Comparison of ENCODE assay signal across 25 cellular contexts in the genomic region with DNA sequence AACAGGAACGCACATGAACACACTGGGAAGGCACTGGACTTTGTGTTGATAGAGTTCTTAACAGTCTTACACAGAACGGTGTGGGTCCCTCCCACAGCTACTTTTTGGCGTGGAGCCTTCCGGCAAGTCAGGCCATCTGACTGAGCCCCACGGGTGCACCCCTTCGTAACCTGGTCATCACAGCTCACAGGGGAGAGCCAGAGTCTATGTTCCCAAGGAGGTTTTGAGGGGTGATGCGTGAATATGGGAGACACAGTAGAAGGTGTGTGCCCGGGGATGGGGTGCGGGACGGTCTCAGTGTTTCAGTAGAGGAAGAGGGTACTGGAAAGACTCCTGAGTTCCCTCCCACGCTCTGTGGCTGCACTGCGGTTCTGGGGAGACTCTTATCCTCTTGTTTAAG.
"Had no signal": no experiment of that assay in that cellular context is flagged by ENCODE, and none has a peak within 500 bp of the region (broad histone marks: within the 10 kb centered on the region; RNA-seq: fewer than 3 reads in every experiment).

No MANE protein-coding gene starts in this region.

- H3K36me3 Mint-ChIP-seq: activated CD4-positive, alpha-beta memory T cell treated with anti-CD3 and anti-CD28 coated beads for 36 hours; activated naive CD8-positive, alpha-beta T cell treated with anti-CD3 and anti-CD28 coated beads for 36 hours; mesothelial cell of epicardium; natural killer cell had no signal

- H3K36me3 ChIP-seq: brain microvascular endothelial cell, gastroesophageal sphincter, right lobe of liver, thoracic aorta, WERI-Rb-1 had no signal

- H3K4me3 ChIP-seq: gastroesophageal sphincter, hepatocyte, right lobe of liver, thoracic aorta had no signal

- ATAC-seq: activated CD4-positive, CD25-positive, alpha-beta regulatory T cell treated with anti-CD3 and anti-CD28 coated beads, Interleukin-2, amount 50 U/mL, for 24 hours; effector memory CD8-positive, alpha-beta T cell; gastroesophageal sphincter; left cardiac atrium; left ventricle myocardium superior; natural killer cell; right lobe of liver; stimulated activated naive CD8-positive, alpha-beta T cell treated with anti-CD3 and anti-CD28 coated beads, Interleukin-15, Interleukin-2, amounts not matched to agents 100 U/mL and 50 U/mL, for 24 hours had no signal

- H3K27ac Mint-ChIP-seq: activated CD4-positive, alpha-beta memory T cell treated with anti-CD3 and anti-CD28 coated beads for 36 hours; activated naive CD4-positive, alpha-beta T cell treated with anti-CD3 and anti-CD28 coated beads for 36 hours; activated naive CD8-positive, alpha-beta T cell treated with anti-CD3 and anti-CD28 coated beads for 36 hours; activated T-helper 1 cell treated with anti-CD3 and anti-CD28 coated beads, Interleukin-12 subunit alpha, Interleukin-12 subunit beta, Interleukin-2, Interleukin-4 antibody, amounts not matched to agents 30 ng/mL and 10 ng/mL and 1 ng/mL, durations not matched to agents 14 hours and 24 hours and 36 hours; effector memory CD8-positive, alpha-beta T cell; mesothelial cell of epicardium; natural killer cell had no signal

- H3K27me3 ChIP-seq: brain microvascular endothelial cell, right lobe of liver had no signal

- H3K9me3 ChIP-seq: gastroesophageal sphincter, right lobe of liver, thoracic aorta had no signal

- H3K4me1 ChIP-seq: gastroesophageal sphincter, right lobe of liver had no signal

- H3K4me2 ChIP-seq: hepatocyte had no signal

- H3K9me3 Mint-ChIP-seq: activated CD4-positive, alpha-beta memory T cell treated with anti-CD3 and anti-CD28 coated beads for 36 hours; activated T-helper 1 cell treated with anti-CD3 and anti-CD28 coated beads, Interleukin-12 subunit alpha, Interleukin-12 subunit beta, Interleukin-2, Interleukin-4 antibody, amounts not matched to agents 30 ng/mL and 10 ng/mL and 1 ng/mL, durations not matched to agents 14 hours and 24 hours and 36 hours; effector memory CD8-positive, alpha-beta T cell; mesothelial cell of epicardium; natural killer cell had no signal

- H3K4me1 Mint-ChIP-seq: mesothelial cell of epicardium had no signal

- H3K27ac ChIP-seq: brain microvascular endothelial cell, gastroesophageal sphincter, hepatocyte, right lobe of liver, thoracic aorta, WERI-Rb-1 had no signal

- H2AFZ ChIP-seq: hepatocyte had no signal

- DNase-seq: activated CD4-positive, alpha-beta memory T cell treated with anti-CD3 and anti-CD28 coated beads for 36 hours; activated CD4-positive, alpha-beta T cell treated with anti-CD3 and anti-CD28 coated beads for 48 hours; activated effector memory CD4-positive, alpha-beta T cell treated with anti-CD3 and anti-CD28 coated beads, Interleukin-2, amount 50 U/mL, for 16 hours; activated naive CD4-positive, alpha-beta T cell treated with anti-CD3 and anti-CD28 coated beads for 36 hours; activated naive CD8-positive, alpha-beta T cell treated with anti-CD3 and anti-CD28 coated beads for 36 hours; amniotic stem cell; brain microvascular endothelial cell; cortex of kidney; effector memory CD8-positive, alpha-beta T cell; left cardiac atrium; left ventricle myocardium superior; natural killer cell; stimulated activated CD4-positive, alpha-beta T cell treated with anti-CD3 and anti-CD28 coated beads, Interleukin-12 subunit alpha, Interleukin-12 subunit beta, amount 100 ng/mL, for 4 hours; stimulated activated CD4-positive, alpha-beta T cell treated with anti-CD3 and anti-CD28 coated beads, Interleukin-4, amount 100 ng/mL, for 1 hour; stimulated activated naive CD8-positive, alpha-beta T cell treated with anti-CD3 and anti-CD28 coated beads, Interleukin-15, Interleukin-2, amounts not matched to agents 100 U/mL and 50 U/mL, for 24 hours; T-helper 9 cell; trophoblast cell; WERI-Rb-1 had no signal

- H3K4me3 Mint-ChIP-seq: activated CD4-positive, alpha-beta memory T cell treated with anti-CD3 and anti-CD28 coated beads for 36 hours; activated naive CD4-positive, alpha-beta T cell treated with anti-CD3 and anti-CD28 coated beads for 36 hours; activated naive CD8-positive, alpha-beta T cell treated with anti-CD3 and anti-CD28 coated beads for 36 hours; activated T-helper 1 cell treated with anti-CD3 and anti-CD28 coated beads, Interleukin-12 subunit alpha, Interleukin-12 subunit beta, Interleukin-2, Interleukin-4 antibody, amounts not matched to agents 30 ng/mL and 10 ng/mL and 1 ng/mL, durations not matched to agents 14 hours and 24 hours and 36 hours; effector memory CD8-positive, alpha-beta T cell; mesothelial cell of epicardium; natural killer cell had no signal
